In genomic region chr17:8384801-8385335, GRCh38 we compare ENCODE assay signal across 8 cellular contexts. TPM values are rescaled to one million over a fixed set of nuclear protein-coding genes. Genes with fewer than 3 reads are reported as not detected.
DNase-seq lines count a peak whose midpoint lies in the region; ATAC-seq, FAIRE-seq and TF ChIP-seq lines count a peak whose summit lies in the region.

No MANE protein-coding gene starts in this region.

- no peak for FAIRE-seq in GM12891 (lab: Jason Lieb, UNC)

- H3K36me3 Mint-ChIP-seq in activated CD4-positive, alpha-beta memory T cell treated with anti-CD3 and anti-CD28 coated beads, Interleukin-2, amount 10 ng/mL, durations not matched to agents 7 days and 5 days (ENCODE audit: low read depth): peaks cover 31% of the 10 kb centered on the region

- peaks cover 53% of the 10 kb centered on the region for H3K4me1 Mint-ChIP-seq in activated CD4-positive, alpha-beta memory T cell treated with anti-CD3 and anti-CD28 coated beads, Interleukin-2, amount 10 ng/mL, durations not matched to agents 7 days and 5 days

- H3K27me3 ChIP-seq in H7 (ENCODE audit: control insufficient read depth, insufficient read depth, low read length): no peaks in the 10 kb centered on the region

- peak overlapping the region; percentile 71 for H3K27ac Mint-ChIP-seq in activated CD4-positive, alpha-beta memory T cell treated with anti-CD3 and anti-CD28 coated beads, Interleukin-2, amount 10 ng/mL, durations not matched to agents 7 days and 5 days

- POLR2A ChIA-PET in activated CD4-positive, alpha-beta memory T cell treated with anti-CD3 and anti-CD28 coated beads, Interleukin-2, amount 10 ng/mL, durations not matched to agents 7 days and 5 days (lab: Charles Lee): no interaction called here

- H3K36me3 ChIP-seq in H7 (replicated peaks; ENCODE audit: control insufficient read depth, insufficient read depth, low read length): peaks cover 18% of the 10 kb centered on the region

- no peak for TF ChIP-seq POLR2A in GM12891 (IDR thresholded peaks at IDR 0.05; ENCODE audit: low read depth, low read length)

- H3K4me3 Mint-ChIP-seq in activated CD4-positive, alpha-beta memory T cell treated with anti-CD3 and anti-CD28 coated beads, Interleukin-2, amount 10 ng/mL, durations not matched to agents 7 days and 5 days: peak overlapping the region; percentile 87

- ATAC-seq in GM18519 (IDR thresholded peaks at IDR 0.05; ENCODE audit: low FRiP score, unreplicated experiment): no peak
- ATAC-seq in GM21423 (IDR thresholded peaks at IDR 0.05; ENCODE audit: unreplicated experiment): no peak

- no peak overlapping the region for H3K4me3 ChIP-seq in H7 (ENCODE audit: insufficient read depth, low read depth, low read length)

- no peaks in the 10 kb centered on the region for H3K9me3 Mint-ChIP-seq in activated CD4-positive, alpha-beta memory T cell treated with anti-CD3 and anti-CD28 coated beads, Interleukin-2, amount 10 ng/mL, durations not matched to agents 7 days and 5 days

- DNase-seq in A172 (ENCODE audit: low spot score): peak; percentile 86
- DNase-seq in H7: peak; percentile 52
- DNase-seq in activated CD4-positive, alpha-beta memory T cell treated with anti-CD3 and anti-CD28 coated beads, Interleukin-2, amount 10 ng/mL, durations not matched to agents 7 days and 5 days: no peak
- peak; percentile 88 for DNase-seq in glomerular visceral epithelial cell (ENCODE audit: extremely low spot score)
- no peak for DNase-seq in GF-D8 (lab: John Stamatoyannopoulos, UW)
- no peak for DNase-seq in GM12891 (ENCODE audit: insufficient read length, low spot score)

- CTCF ChIA-PET in activated CD4-positive, alpha-beta memory T cell treated with anti-CD3 and anti-CD28 coated beads, Interleukin-2, amount 10 ng/mL, durations not matched to agents 7 days and 5 days (lab: Charles Lee): no interaction called here

- H3K27me3 Mint-ChIP-seq in activated CD4-positive, alpha-beta memory T cell treated with anti-CD3 and anti-CD28 coated beads, Interleukin-2, amount 10 ng/mL, durations not matched to agents 7 days and 5 days: no peaks in the 10 kb centered on the region

TF ChIP-seq in GM12891, 5 proteins besides CTCF, POLR2A, EP300 and RAD21:
- no peak for TF ChIP-seq SPI1 (IDR thresholded peaks at IDR 0.05; ENCODE audit: low read depth, low read length)
- TF ChIP-seq POLR2AphosphoS5 (IDR thresholded peaks at IDR 0.05; ENCODE audit: low read depth, low read length): no peak
- TF ChIP-seq TAF1 (IDR thresholded peaks at IDR 0.05; ENCODE audit: low read depth, low read length): no peak
- no peak for TF ChIP-seq POU2F2 (IDR thresholded peaks at IDR 0.05; ENCODE audit: low read depth, low read length)
- TF ChIP-seq PAX5 (IDR thresholded peaks at IDR 0.05; ENCODE audit: insufficient read depth, low read length, severe bottlenecking): no peak

RNA-seq across cellular contexts. Expression of gene RPL26, which starts 1.9 kb away (rescaled TPM):
- 4,408 and 5,921 TPM in 2 replicates for total RNA-seq in A172 (2014; rRNA removed; shearing (Covaris generic))
- 1,833 and 2,305 TPM in 2 replicates for total RNA-seq in H7 (2014; rRNA removed; shearing (Covaris generic))
- total RNA-seq in activated CD4-positive, alpha-beta memory T cell treated with anti-CD3 and anti-CD28 coated beads, Interleukin-2, amount 10 ng/mL, durations not matched to agents 7 days and 5 days: 1,000 to 10,000 TPM; 1,912 to 1,913 TPM
- 7,968 TPM for polyA plus RNA-seq in GM12891 (2012; ENCODE audit: low read depth, missing spikeins)

RNA-seq across cellular contexts. Expression of gene RNF222, which starts 12.8 kb away (rescaled TPM):
- total RNA-seq in A172 (2014; rRNA removed; shearing (Covaris generic)): not detected in 2 replicates
- total RNA-seq in H7 (2014; rRNA removed; shearing (Covaris generic)): not detected in 2 replicates
- under 1 TPM in 1 of 2 experiments, not detected in 1; 0.18 TPM for total RNA-seq in activated CD4-positive, alpha-beta memory T cell treated with anti-CD3 and anti-CD28 coated beads, Interleukin-2, amount 10 ng/mL, durations not matched to agents 7 days and 5 days
- polyA plus RNA-seq in GM12891 (2012; ENCODE audit: low read depth, missing spikeins): not detected

RNA-seq across cellular contexts. Expression of gene ODF4, which starts 45.2 kb away (rescaled TPM):
- total RNA-seq in A172 (2014; rRNA removed; shearing (Covaris generic)): not detected in 2 replicates
- not detected in 2 replicates for total RNA-seq in H7 (2014; rRNA removed; shearing (Covaris generic))
- not detected for total RNA-seq in activated CD4-positive, alpha-beta memory T cell treated with anti-CD3 and anti-CD28 coated beads, Interleukin-2, amount 10 ng/mL, durations not matched to agents 7 days and 5 days
- polyA plus RNA-seq in GM12891 (2012; ENCODE audit: low read depth, missing spikeins): not detected

RNA-seq across cellular contexts. Expression of gene NDEL1, which starts 50.8 kb away (rescaled TPM):
- 38.4 and 48.0 TPM in 2 replicates for total RNA-seq in A172 (2014; rRNA removed; shearing (Covaris generic))
- total RNA-seq in H7 (2014; rRNA removed; shearing (Covaris generic)): 18.6 and 32.8 TPM in 2 replicates
- total RNA-seq in activated CD4-positive, alpha-beta memory T cell treated with anti-CD3 and anti-CD28 coated beads, Interleukin-2, amount 10 ng/mL, durations not matched to agents 7 days and 5 days: 10 to 100 TPM; 63.5 to 64.0 TPM
- polyA plus RNA-seq in GM12891 (2012; ENCODE audit: low read depth, missing spikeins): 20.6 TPM

Comparison
In these comparisons a context has a peak if more than half of its experiments do, and no peak if none do; other contexts are left out.
1. DNase-seq: peak in A172 (single experiment), H7 (single experiment) and glomerular visceral epithelial cell (single experiment); none in activated CD4-positive, alpha-beta memory T cell treated with anti-CD3 and anti-CD28 coated beads, Interleukin-2, amount 10 ng/mL, durations not matched to agents 7 days and 5 days (single experiment), GF-D8 (single experiment) and GM12891 (single experiment).